15 cellular contexts compared by ENCODE assay signal in genomic region chr7:51229106-51229537, GRCh38.
DNase-seq lines count a peak whose midpoint lies in the region; ATAC-seq and TF ChIP-seq lines count a peak whose summit lies in the region.
"Had no signal": no experiment of that assay in that cellular context is flagged by ENCODE, and none has a peak within 500 bp of the region (broad histone marks: within the 10 kb centered on the region; RNA-seq: fewer than 3 reads in every experiment).

No MANE protein-coding gene starts in this region.

- H3K14ac ChIP-seq in H9 (ENCODE audit: insufficient read depth, low read length) = no peak overlapping the region

- no CpG with 5 or more reads among the region's 18 CpGs for WGBS in H9 (ENCODE audit: extremely low coverage, insufficient read length, low lambda C conversion rate)

- peak; percentile 28 for DNase-seq in H9
- DNase-seq in astrocyte of the hippocampus (ENCODE audit: low read depth, low spot score) = peak; percentile 25
- DNase-seq in left kidney (ENCODE audit: low read depth, low spot score) = peak; percentile 51
- DNase-seq in gastrocnemius medialis = no peak
- no peak for DNase-seq in stimulated activated naive CD8-positive, alpha-beta T cell treated with anti-CD3 and anti-CD28 coated beads, Interleukin-15, amount 100 ng/mL, for 72 hours
- DNase-seq: HCEC 1CT, NCI-H524, PC-3, small intestine, WERI-Rb-1 had no signal

- H3K18ac ChIP-seq in H9 (ENCODE audit: insufficient read length, low read depth, low read length) = no peak overlapping the region

- H3K4me1 ChIP-seq in H9 (ENCODE audit: insufficient read depth, low read length) (peaks cover 5% of the 10 kb centered on the region; the same call in 1 of the 2 replicates), gastrocnemius medialis (peaks cover 54 to 56% of the 10 kb centered on the region in 2 donors)

- H3K4ac ChIP-seq in H9 (ENCODE audit: low read depth, low read length) = no peak overlapping the region

- H3K36me3 Mint-ChIP-seq in H9 (ENCODE audit: insufficient read depth in 1 of 3, low read depth in 3 of 3) = no peaks in the 10 kb centered on the region
- H3K36me3 Mint-ChIP-seq: activated naive CD8-positive, alpha-beta T cell had no signal

- no peak overlapping the region for H4K8ac ChIP-seq in H9 (replicated peaks; ENCODE audit: insufficient read length, low read depth, low read length)

- H3K23me2 ChIP-seq in H9 (ENCODE audit: insufficient read length, low read depth, low read length, poor library complexity, severe bottlenecking) = no peaks in the 10 kb centered on the region

- no peak overlapping the region for H4K91ac ChIP-seq in H9 (ENCODE audit: insufficient read length, low read depth, low read length)

- H3K79me1 ChIP-seq in H9 (ENCODE audit: insufficient read depth, low read depth, low read length, poor library complexity, severe bottlenecking) = no peaks in the 10 kb centered on the region

- no peaks in the 10 kb centered on the region for H3K36me3 ChIP-seq in gastrocnemius medialis
- H3K36me3 ChIP-seq: WERI-Rb-1 had no signal

- H3K27ac ChIP-seq in H9 (ENCODE audit: insufficient read length, low read depth, low read length) = no peak overlapping the region
- peak overlapping the region; percentile 74 to 89 (median 82) for H3K27ac ChIP-seq in gastrocnemius medialis
- H3K27ac ChIP-seq: WERI-Rb-1 had no signal

- H3K9me3 ChIP-seq in H9 (ENCODE audit: control insufficient read depth, low read depth, low read length) (no peaks in the 10 kb centered on the region), gastrocnemius medialis (no peaks in the 10 kb centered on the region)

- peaks cover 57 to 60% of the 10 kb centered on the region in 2 experiments for H3K4me1 Mint-ChIP-seq in H9
- no peaks in the 10 kb centered on the region for H3K4me1 Mint-ChIP-seq in stimulated activated naive CD8-positive, alpha-beta T cell treated with anti-CD3 and anti-CD28 coated beads, Interleukin-15, amount 100 ng/mL, for 72 hours

- no peak overlapping the region for H3K9ac ChIP-seq in H9 (ENCODE audit: extremely low read depth, insufficient read length, low read length)

- TF ChIP-seq CTCF in H9 (conservative IDR thresholded peaks at IDR 0.05) (no peak), gastrocnemius medialis (IDR thresholded peaks at IDR 0.05 in 4 of 5, conservative IDR thresholded peaks at IDR 0.05 in 1 of 5) (no peak)

- H3K4me3 ChIP-seq in gastrocnemius medialis = peak overlapping the region; percentile 34 to 48 (median 42)

- H3K56ac ChIP-seq in H9 (ENCODE audit: insufficient read length, low read depth, low read length) = no peak overlapping the region

- H2BK120ac ChIP-seq in H9 (ENCODE audit: low read depth, low read length, poor library complexity, severe bottlenecking) = no peak overlapping the region

- H3K27me3 Mint-ChIP-seq in H9 (ENCODE audit: low read depth) = no peaks in the 10 kb centered on the region
- peaks cover 11% of the 10 kb centered on the region for H3K27me3 Mint-ChIP-seq in stimulated activated naive CD8-positive, alpha-beta T cell treated with anti-CD3 and anti-CD28 coated beads, Interleukin-15, amount 100 ng/mL, for 72 hours
- H3K27me3 Mint-ChIP-seq: activated naive CD8-positive, alpha-beta T cell had no signal

- H3K27me3 ChIP-seq in H9 (ENCODE audit: insufficient read depth, low read length) = no peaks in the 10 kb centered on the region
- H3K27me3 ChIP-seq in gastrocnemius medialis = no peaks in the 10 kb centered on the region

- TF ChIP-seq POLR2A in gastrocnemius medialis (IDR thresholded peaks at IDR 0.05) = no peak

- H3K9me3 Mint-ChIP-seq in H9 = no peaks in the 10 kb centered on the region
- no peaks in the 10 kb centered on the region for H3K9me3 Mint-ChIP-seq in stimulated activated naive CD8-positive, alpha-beta T cell treated with anti-CD3 and anti-CD28 coated beads, Interleukin-15, amount 100 ng/mL, for 72 hours
- H3K9me3 Mint-ChIP-seq: nephron had no signal

- no peak overlapping the region for H3K4me3 Mint-ChIP-seq in H9
- no peak overlapping the region for H3K4me3 Mint-ChIP-seq in stimulated activated naive CD8-positive, alpha-beta T cell treated with anti-CD3 and anti-CD28 coated beads, Interleukin-15, amount 100 ng/mL, for 72 hours
- H3K4me3 Mint-ChIP-seq: activated naive CD8-positive, alpha-beta T cell; nephron had no signal

- H2AK5ac ChIP-seq in H9 (ENCODE audit: insufficient read length, low read length) = no peak overlapping the region

- H3K79me2 ChIP-seq in H9 (ENCODE audit: insufficient read depth, low read length) = no peaks in the 10 kb centered on the region

- no peak overlapping the region for H3T11ph ChIP-seq in H9 (ENCODE audit: low read length)

- in situ Hi-C loops in gastrocnemius medialis (cut with MboI; ENCODE audit: low sequenced_read_pairs in 4 of 4) = loop anchor here in 2 of 4 donors (5.0 to 10.0 kb wide), 2 partner anchors 116 to 118 kb away; no protein-coding TSS in a partner anchor

- no peak overlapping the region for H3K23ac ChIP-seq in H9 (ENCODE audit: insufficient read length, low read depth, low read length)

- ATAC-seq in gastrocnemius medialis (peak; percentile 50 to 55), GM18517 (IDR thresholded peaks at IDR 0.05; ENCODE audit: unreplicated experiment) (no peak), GM18858 (IDR thresholded peaks at IDR 0.05; ENCODE audit: unreplicated experiment) (no peak), HG03135 (IDR thresholded peaks at IDR 0.05; ENCODE audit: unreplicated experiment) (no peak)
- no peak for ATAC-seq in stimulated activated naive CD8-positive, alpha-beta T cell treated with anti-CD3 and anti-CD28 coated beads, Interleukin-15, amount 100 ng/mL, for 72 hours
- ATAC-seq: PC-3 had no signal

- H2BK20ac ChIP-seq in H9 (ENCODE audit: low read depth, low read length, poor library complexity, severe bottlenecking) = no peak overlapping the region

- H4K20me1 ChIP-seq in H9 (ENCODE audit: control insufficient read depth, insufficient read depth, insufficient read length) = peaks cover 5% of the 10 kb centered on the region

- H2BK12ac ChIP-seq in H9 (ENCODE audit: insufficient read length, low read depth, low read length) = no peak overlapping the region

- H3K27ac Mint-ChIP-seq in H9 = 0 out of 7 replicates have a peak overlapping the region, but pooled peaks of 1 of the 3 experiments have one; percentile 28
- H3K27ac Mint-ChIP-seq in stimulated activated naive CD8-positive, alpha-beta T cell treated with anti-CD3 and anti-CD28 coated beads, Interleukin-15, amount 100 ng/mL, for 72 hours = no peak overlapping the region
- H3K27ac Mint-ChIP-seq: activated naive CD8-positive, alpha-beta T cell had no signal

- H3K4me2 ChIP-seq in H9 (ENCODE audit: insufficient read depth, insufficient read length, low read length) = no peak overlapping the region

- intact Hi-C loops in gastrocnemius medialis (cut with DNase I; ENCODE audit: low total_unique reads) = loop anchor here (2.0 to 5.0 kb wide), 3 partner anchors 42 to 123 kb away; no protein-coding TSS in a partner anchor

- no peak overlapping the region for H2BK5ac ChIP-seq in H9 (ENCODE audit: insufficient read length, low read length)

- no peak overlapping the region for H4K5ac ChIP-seq in H9 (ENCODE audit: insufficient read length, low read depth, low read length)

- H2BK15ac ChIP-seq in H9 (ENCODE audit: low read depth, low read length) = no peak overlapping the region

- no peak overlapping the region for H2AFZ ChIP-seq in H9 (ENCODE audit: low read length)

Comparison
In these comparisons a context has a peak if more than half of its experiments do, and no peak if none do; other contexts are left out.
1. DNase-seq: peak in H9 (single experiment), astrocyte of the hippocampus (single experiment) and left kidney (single experiment); none in gastrocnemius medialis (0 of 2) and stimulated activated naive CD8-positive, alpha-beta T cell treated with anti-CD3 and anti-CD28 coated beads, Interleukin-15, amount 100 ng/mL, for 72 hours (0 of 2).
2. ATAC-seq: peak in gastrocnemius medialis (2 of 2); none in GM18517 (single experiment), GM18858 (single experiment), stimulated activated naive CD8-positive, alpha-beta T cell treated with anti-CD3 and anti-CD28 coated beads, Interleukin-15, amount 100 ng/mL, for 72 hours (single experiment) and HG03135 (single experiment).